In genomic region chr22:37496651-37497599, GRCh38 we compare ENCODE assay signal across 11 cellular contexts. TPM values are rescaled to one million over a fixed set of nuclear protein-coding genes. Genes with fewer than 3 reads are reported as not detected.
DNase-seq lines count a peak whose midpoint lies in the region; TF ChIP-seq lines count a peak whose summit lies in the region.
"Had no signal": no experiment of that assay in that cellular context is flagged by ENCODE, and none has a peak within 500 bp of the region (broad histone marks: within the 10 kb centered on the region; RNA-seq: fewer than 3 reads in every experiment).

No MANE protein-coding gene starts in this region.

- no peak overlapping the region for H2AFZ ChIP-seq in H9 (ENCODE audit: low read length)

- peaks cover 19 to 48% of the 10 kb centered on the region in 2 experiments for H3K4me1 Mint-ChIP-seq in H9

- H2BK5ac ChIP-seq in H9 (ENCODE audit: insufficient read length, low read length): no peak overlapping the region

- H2BK12ac ChIP-seq in H9 (ENCODE audit: insufficient read length, low read depth, low read length): no peak overlapping the region

- no peak overlapping the region for H3T11ph ChIP-seq in H9 (ENCODE audit: low read length)

- no peak overlapping the region for H3K18ac ChIP-seq in H9 (ENCODE audit: insufficient read length, low read depth, low read length)

- no peak overlapping the region for H3K4ac ChIP-seq in H9 (ENCODE audit: low read depth, low read length)

- no peaks in the 10 kb centered on the region for H3K9me3 Mint-ChIP-seq in H9

- H4K20me1 ChIP-seq in H9 (ENCODE audit: control insufficient read depth, insufficient read depth, insufficient read length): no peaks in the 10 kb centered on the region

- H4K8ac ChIP-seq in H9 (replicated peaks; ENCODE audit: insufficient read length, low read depth, low read length): no peak overlapping the region

- H3K9me3 ChIP-seq in H9 (ENCODE audit: control insufficient read depth, low read depth, low read length) (no peaks in the 10 kb centered on the region), skeletal muscle satellite cell (replicated peaks; ENCODE audit: low read length) (no peaks in the 10 kb centered on the region), ovary (no peaks in the 10 kb centered on the region)
- H3K9me3 ChIP-seq: pancreas, tibial nerve had no signal

- no peak overlapping the region for H3K4me3 Mint-ChIP-seq in H9

- no peak overlapping the region for H2BK20ac ChIP-seq in H9 (ENCODE audit: low read depth, low read length, poor library complexity, severe bottlenecking)

- peaks cover 2% of the 10 kb centered on the region; the same call in 1 of the 2 replicates for H3K27me3 Mint-ChIP-seq in H9 (ENCODE audit: low read depth)

- H3K23ac ChIP-seq in H9 (ENCODE audit: insufficient read length, low read depth, low read length): no peak overlapping the region

- H3K9ac ChIP-seq in H9 (ENCODE audit: extremely low read depth, insufficient read length, low read length) (no peak overlapping the region), skeletal muscle satellite cell (ENCODE audit: low read depth, low read length) (no peak overlapping the region)

- H2AK5ac ChIP-seq in H9 (ENCODE audit: insufficient read length, low read length): no peak overlapping the region

- peaks cover 0 to 12% (median 0%) of the 10 kb centered on the region in 3 experiments; a peak in 2 of 7 replicates for H3K36me3 Mint-ChIP-seq in H9 (ENCODE audit: insufficient read depth in 1 of 3, low read depth in 3 of 3)

- intact Hi-C loops in ovary (cut with DNase I): loop anchor here in 1 of 4 donors (10.0 kb wide), 1 partner anchor 72 kb away; the partner anchor contains the start of gene ELFN2

- DNase-seq in H9 (peak; percentile 61), T1000 (lab: John Stamatoyannopoulos, UW) (peak; percentile 75), fibroblast of the aortic adventitia (ENCODE audit: low read depth) (peak; percentile 86), AML-193 (lab: John Stamatoyannopoulos, UW) (no peak), ovary (no peak), NCI-H446 (lab: John Stamatoyannopoulos, UW) (no peak)
- DNase-seq: NCI-H187 had no signal

- TF ChIP-seq POLR2A in ovary (IDR thresholded peaks at IDR 0.05): no peak

- H3K23me2 ChIP-seq in H9 (ENCODE audit: insufficient read length, low read depth, low read length, poor library complexity, severe bottlenecking): no peaks in the 10 kb centered on the region

- H3K79me2 ChIP-seq in H9 (ENCODE audit: insufficient read depth, low read length): no peaks in the 10 kb centered on the region

- H3K27ac Mint-ChIP-seq in H9: no peak overlapping the region

- H2BK120ac ChIP-seq in H9 (ENCODE audit: low read depth, low read length, poor library complexity, severe bottlenecking): no peak overlapping the region

- TF ChIP-seq EP300 in ovary (IDR thresholded peaks at IDR 0.05): no peak

- H3K79me1 ChIP-seq in H9 (ENCODE audit: insufficient read depth, low read depth, low read length, poor library complexity, severe bottlenecking): no peaks in the 10 kb centered on the region

- no peak overlapping the region for H2BK15ac ChIP-seq in H9 (ENCODE audit: low read depth, low read length)

- no peak overlapping the region for H3K4me2 ChIP-seq in H9 (ENCODE audit: insufficient read depth, insufficient read length, low read length)
- H3K4me2 ChIP-seq in skeletal muscle satellite cell (ENCODE audit: low read length): peak overlapping the region; percentile 23

- H3K27ac ChIP-seq in H9 (ENCODE audit: insufficient read length, low read depth, low read length) (no peak overlapping the region), ovary (no peak overlapping the region)
- H3K27ac ChIP-seq: cardiac muscle cell, pancreas had no signal

- no peak overlapping the region for H3K56ac ChIP-seq in H9 (ENCODE audit: insufficient read length, low read depth, low read length)

- H3K14ac ChIP-seq in H9 (ENCODE audit: insufficient read depth, low read length): no peak overlapping the region

- no peaks in the 10 kb centered on the region; the same call in 1 of the 2 replicates for H3K4me1 ChIP-seq in H9 (ENCODE audit: insufficient read depth, low read length)
- H3K4me1 ChIP-seq in skeletal muscle satellite cell (ENCODE audit: control insufficient read depth, insufficient read depth, low read length): peaks cover 44% of the 10 kb centered on the region
- H3K4me1 ChIP-seq in ovary (ENCODE audit: insufficient read depth): peaks cover 14% of the 10 kb centered on the region

- no peak overlapping the region for H3K4me3 ChIP-seq in fibroblast of the aortic adventitia (ENCODE audit: low read depth, low read length)
- H3K4me3 ChIP-seq in skeletal muscle satellite cell (ENCODE audit: low read length): no peak overlapping the region
- H3K4me3 ChIP-seq in ovary: no peak overlapping the region
- H3K4me3 ChIP-seq: cardiac muscle cell, pancreas, tibial nerve had no signal

- H3K36me3 ChIP-seq in skeletal muscle satellite cell (ENCODE audit: insufficient read depth, low read length) (peaks cover 28% of the 10 kb centered on the region), ovary (no peaks in the 10 kb centered on the region)
- H3K36me3 ChIP-seq: cardiac muscle cell had no signal

- H3K27me3 ChIP-seq in H9 (ENCODE audit: insufficient read depth, low read length): no peaks in the 10 kb centered on the region
- no peaks in the 10 kb centered on the region for H3K27me3 ChIP-seq in skeletal muscle satellite cell (ENCODE audit: control insufficient read depth, insufficient read depth, low read length)
- no peaks in the 10 kb centered on the region for H3K27me3 ChIP-seq in ovary
- H3K27me3 ChIP-seq: cardiac muscle cell, pancreas, tibial nerve had no signal

- H4K91ac ChIP-seq in H9 (ENCODE audit: insufficient read length, low read depth, low read length): no peak overlapping the region

- no peak overlapping the region for H4K5ac ChIP-seq in H9 (ENCODE audit: insufficient read length, low read depth, low read length)

- no CpG with 5 or more reads among the region's 23 CpGs for WGBS in H9 (ENCODE audit: extremely low coverage, insufficient read length, low lambda C conversion rate)
- WGBS in ovary, 3 donors: 80 to 85% (median 83%) methylated on average over 23 of the region's 23 CpGs

- TF ChIP-seq CTCF in H9 (conservative IDR thresholded peaks at IDR 0.05) (no peak), fibroblast of the aortic adventitia (IDR thresholded peaks at IDR 0.05; ENCODE audit: insufficient read depth, low read length) (no peak), ovary (IDR thresholded peaks at IDR 0.05) (no peak)

RNA-seq across cellular contexts. Expression of gene MFNG, which starts 10.7 kb away (rescaled TPM):
- total RNA-seq in H9 (2021) (2.0 and 3.3 TPM in 2 replicates), fibroblast of the aortic adventitia (ENCODE audit: low replicate concordance) (0.16 and 0.36 TPM in 2 replicates), ovary (10 to 100 TPM in 1 of 7 donors, 1 to 10 TPM in 6; 4.4 to 11.1 (median 7.1) TPM)
- total RNA-seq in skeletal muscle satellite cell (2012; rRNA removed): 0.44 TPM in 1 of 2 replicates, not detected in the other
- polyA plus RNA-seq in ovary: 1 to 10 TPM; 4.7 to 7.1 TPM

RNA-seq across cellular contexts. Expression of gene CARD10, which starts 22.3 kb away (rescaled TPM):
- total RNA-seq in H9 (2021) (17.1 and 17.7 TPM in 2 replicates), fibroblast of the aortic adventitia (ENCODE audit: low replicate concordance) (5.8 and 13.1 TPM in 2 replicates), ovary (10 to 100 TPM in 4 of 7 donors, 1 to 10 TPM in 3; 4.8 to 13.6 (median 10.1) TPM)
- total RNA-seq in skeletal muscle satellite cell (2012; rRNA removed): 24.8 and 28.6 TPM in 2 replicates
- 1 to 10 TPM in 1 of 2 donors, under 1 TPM in 1; 0.72 to 7.9 TPM for polyA plus RNA-seq in ovary

Comparison
In these comparisons a context has a peak if more than half of its experiments do, and no peak if none do; other contexts are left out.
1. DNase-seq: peak in H9 (single experiment), T1000 (single experiment) and fibroblast of the aortic adventitia (single experiment); none in AML-193 (0 of 2), ovary (0 of 5) and NCI-H446 (0 of 2).